Comparison of ENCODE assay signal across 23 cellular contexts in genomic region chr2:121856358-121856757, GRCh38.
"Had no signal": no experiment of that assay in that cellular context is flagged by ENCODE, and none has a peak within 500 bp of the region (broad histone marks: within the 10 kb centered on the region; RNA-seq: fewer than 3 reads in every experiment).

No MANE protein-coding gene starts in this region.

- H3K4me1 ChIP-seq: SJCRH30 had no signal

- H3K27ac ChIP-seq: brain microvascular endothelial cell, PC-9, SJCRH30 had no signal

- H3K9me3 ChIP-seq: SJCRH30, SK-N-SH had no signal

- H3K36me3 ChIP-seq: brain microvascular endothelial cell, SJCRH30 had no signal

- H3K9ac ChIP-seq: SK-N-SH had no signal

- H3K27me3 ChIP-seq: brain microvascular endothelial cell, SJCRH30 had no signal

- H3K4me3 ChIP-seq: PC-9, SJCRH30 had no signal

- DNase-seq: activated CD4-positive, alpha-beta memory T cell treated with anti-CD3 and anti-CD28 coated beads, Interleukin-2, amount 10 ng/mL, durations not matched to agents 7 days and 5 days; activated CD4-positive, alpha-beta T cell treated with anti-CD3 and anti-CD28 coated beads, Interleukin-2, amount 50 U/mL, for 1 hour; activated CD4-positive, CD25-positive, alpha-beta regulatory T cell; activated gamma-delta T cell treated with Interleukin-2 at 50 U/mL for 16 hours; activated naive CD4-positive, alpha-beta T cell treated with anti-CD3 and anti-CD28 coated beads, Interleukin-2, amount 10 ng/mL, durations not matched to agents 7 days and 5 days; activated naive CD8-positive, alpha-beta T cell treated with anti-CD3 and anti-CD28 coated beads for 36 hours; activated T-cell treated with anti-CD3 and anti-CD28 coated beads for 4 hours; activated T-cell treated with anti-CD3 and anti-CD28 coated beads, Interleukin-2, amount 50 U/mL, for 48 hours; brain microvascular endothelial cell; caudate nucleus; Kasumi-1; KBM-7; NCI-H1048; NCI-H146; NCI-H187 treated with DMSO at 0.1 percent for 48 hours; NCI-H2081 treated with DMSO at 0.1 percent for 48 hours; NCI-H446; NCI-H524; PC-9; SJCRH30; SK-N-SH; T-helper 1 cell had no signal

- ATAC-seq: activated T-helper 17 cell treated with anti-CD3 and anti-CD28 coated beads, Interleukin-2, amount 50 U/mL, for 72 hours had no signal
